ENCODE assay signal across 1 cellular context in the genomic region with DNA sequence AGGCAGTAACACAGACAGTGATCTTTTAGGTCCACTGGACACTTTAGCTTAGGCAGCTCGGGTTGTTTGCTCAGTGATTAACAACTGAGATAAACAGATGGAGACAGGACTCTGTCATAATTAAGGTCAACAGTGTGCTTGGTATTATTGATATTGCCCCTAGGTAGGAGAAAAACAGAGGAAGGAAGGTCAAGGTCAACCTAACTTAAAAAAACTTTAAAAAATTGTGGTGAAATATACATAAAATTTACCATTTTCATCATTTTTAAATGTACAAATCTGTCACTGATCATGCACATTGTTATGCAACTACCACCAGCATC.
A peak's percentile ranks its signal among the peaks of the same experiment; 100 is the strongest.
TF ChIP-seq lines count a peak whose summit lies in the region.

No MANE protein-coding gene starts in this region.

TF ChIP-seq in K562, 482 proteins besides CTCF, POLR2A, EP300 and RAD21 (continued from another document and continues in another):
- TF ChIP-seq ZNF318 (IDR thresholded peaks at IDR 0.05; ENCODE audit: borderline replicate concordance in 1 of 2, low read depth in 1 of 2): peak in 1 of 2 experiments; percentile 31; a peak in 1 of 4 replicates
- peak in 1 of 2 experiments; percentile 62; a peak in 1 of 4 replicates for TF ChIP-seq TBL1XR1 (IDR thresholded peaks at IDR 0.05; ENCODE audit: low read length in 2 of 2)
- TF ChIP-seq AFF1 (IDR thresholded peaks at IDR 0.05; ENCODE audit: low read depth in 1 of 2, partially characterized antibody in 2 of 2): peak in 1 of 2 experiments; percentile 14
- TF ChIP-seq TAL1 (IDR thresholded peaks at IDR 0.05): peak; percentile 23; the same call in 1 of the 2 replicates
- TF ChIP-seq DACH1 (IDR thresholded peaks at IDR 0.05; ENCODE audit: partially characterized antibody): no peak
- TF ChIP-seq NRF1 (conservative IDR thresholded peaks at IDR 0.05 in 1 of 2, IDR thresholded peaks at IDR 0.05 in 1 of 2): peak in 1 of 2 experiments; percentile 4; a peak in 1 of 4 replicates
- TF ChIP-seq STAG1 (CRISPR knock-in tag; IDR thresholded peaks at IDR 0.05; ENCODE audit: borderline replicate concordance): no peak
- TF ChIP-seq IRF2 (CRISPR knock-in tag; IDR thresholded peaks at IDR 0.05): no peak
- peak in 1 of 2 experiments; percentile 12; a peak in 1 of 4 replicates for TF ChIP-seq FOXK2 (conservative IDR thresholded peaks at IDR 0.05 in 1 of 2, IDR thresholded peaks at IDR 0.05 in 1 of 2; ENCODE audit: low read depth in 2 of 2)
- peak; percentile 42; the same call in 1 of the 2 replicates for TF ChIP-seq NCOA1 (IDR thresholded peaks at IDR 0.05; ENCODE audit: low read depth)
- peak; percentile 58 for TF ChIP-seq CBFA2T3 (IDR thresholded peaks at IDR 0.05)
- peak; percentile 15 for TF ChIP-seq CCNT2 (IDR thresholded peaks at IDR 0.05; ENCODE audit: borderline replicate concordance, extremely low read depth, insufficient read length, low read depth, low read length)
- TF ChIP-seq CEBPG (CRISPR knock-in tag; IDR thresholded peaks at IDR 0.05): no peak
- TF ChIP-seq CEBPG (tag; conservative IDR thresholded peaks at IDR 0.05 in 1 of 2, IDR thresholded peaks at IDR 0.05 in 1 of 2): peak; percentile 44 to 61; a peak in 2 of 4 replicates
- peak; percentile 83 for TF ChIP-seq MEIS2 (IDR thresholded peaks at IDR 0.05; ENCODE audit: partially characterized antibody)
- no peak for TF ChIP-seq FOXP1 (CRISPR knock-in tag; IDR thresholded peaks at IDR 0.05)
- TF ChIP-seq KDM2B (CRISPR knock-in tag; IDR thresholded peaks at IDR 0.05): no peak
- no peak for TF ChIP-seq NR2C1 (IDR thresholded peaks at IDR 0.05)
- TF ChIP-seq NR2C1 (tag; IDR thresholded peaks at IDR 0.05): peak; percentile 33; the same call in 1 of the 2 replicates
- TF ChIP-seq ARID3A (IDR thresholded peaks at IDR 0.05; ENCODE audit: borderline replicate concordance, low read depth, low read length): 0 out of 2 replicates have a peak, but pooled peaks have one; percentile 31
- TF ChIP-seq LEF1 (IDR thresholded peaks at IDR 0.05): peak; percentile 74; the same call in 1 of the 2 replicates
- peak; percentile 53; the same call in 1 of the 2 replicates for TF ChIP-seq TEAD4 (IDR thresholded peaks at IDR 0.05; ENCODE audit: low read length)
- TF ChIP-seq TEAD4 (CRISPR knock-in tag; IDR thresholded peaks at IDR 0.05; ENCODE audit: borderline replicate concordance): no peak
- no peak for TF ChIP-seq ETV5 (CRISPR knock-in tag; IDR thresholded peaks at IDR 0.05; ENCODE audit: low read depth)
- no peak for TF ChIP-seq ZNF584 (CRISPR knock-in tag; IDR thresholded peaks at IDR 0.05; ENCODE audit: low read depth)
- TF ChIP-seq KDM1A (IDR thresholded peaks at IDR 0.05): 0 out of 4 replicates have a peak, but pooled peaks of 1 of the 2 experiments have one; percentile 35
- TF ChIP-seq ARID1B (IDR thresholded peaks at IDR 0.05): peak; percentile 75
- TF ChIP-seq, protein P1, sequence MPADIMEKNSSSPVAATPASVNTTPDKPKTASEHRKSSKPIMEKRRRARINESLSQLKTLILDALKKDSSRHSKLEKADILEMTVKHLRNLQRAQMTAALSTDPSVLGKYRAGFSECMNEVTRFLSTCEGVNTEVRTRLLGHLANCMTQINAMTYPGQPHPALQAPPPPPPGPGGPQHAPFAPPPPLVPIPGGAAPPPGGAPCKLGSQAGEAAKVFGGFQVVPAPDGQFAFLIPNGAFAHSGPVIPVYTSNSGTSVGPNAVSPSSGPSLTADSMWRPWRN (IDR thresholded peaks at IDR 0.05; ENCODE audit: low read depth): peak; percentile 68; the same call in 1 of the 2 replicates
- TF ChIP-seq ZNF764 (CRISPR knock-in tag; IDR thresholded peaks at IDR 0.05; ENCODE audit: low read depth): no peak
- TF ChIP-seq, protein P2, sequence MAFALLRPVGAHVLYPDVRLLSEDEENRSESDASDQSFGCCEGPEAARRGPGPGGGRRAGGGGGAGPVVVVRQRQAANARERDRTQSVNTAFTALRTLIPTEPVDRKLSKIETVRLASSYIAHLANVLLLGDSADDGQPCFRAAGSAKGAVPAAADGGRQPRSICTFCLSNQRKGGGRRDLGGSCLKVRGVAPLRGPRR (CRISPR knock-in tag; IDR thresholded peaks at IDR 0.05): no peak
- TF ChIP-seq, protein P3, sequence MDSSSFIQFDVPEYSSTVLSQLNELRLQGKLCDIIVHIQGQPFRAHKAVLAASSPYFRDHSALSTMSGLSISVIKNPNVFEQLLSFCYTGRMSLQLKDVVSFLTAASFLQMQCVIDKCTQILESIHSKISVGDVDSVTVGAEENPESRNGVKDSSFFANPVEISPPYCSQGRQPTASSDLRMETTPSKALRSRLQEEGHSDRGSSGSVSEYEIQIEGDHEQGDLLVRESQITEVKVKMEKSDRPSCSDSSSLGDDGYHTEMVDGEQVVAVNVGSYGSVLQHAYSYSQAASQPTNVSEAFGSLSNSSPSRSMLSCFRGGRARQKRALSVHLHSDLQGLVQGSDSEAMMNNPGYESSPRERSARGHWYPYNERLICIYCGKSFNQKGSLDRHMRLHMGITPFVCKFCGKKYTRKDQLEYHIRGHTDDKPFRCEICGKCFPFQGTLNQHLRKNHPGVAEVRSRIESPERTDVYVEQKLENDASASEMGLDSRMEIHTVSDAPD (CRISPR knock-in tag; IDR thresholded peaks at IDR 0.05): no peak
